ENCODE assay signal across 8 cellular contexts in the genomic region with DNA sequence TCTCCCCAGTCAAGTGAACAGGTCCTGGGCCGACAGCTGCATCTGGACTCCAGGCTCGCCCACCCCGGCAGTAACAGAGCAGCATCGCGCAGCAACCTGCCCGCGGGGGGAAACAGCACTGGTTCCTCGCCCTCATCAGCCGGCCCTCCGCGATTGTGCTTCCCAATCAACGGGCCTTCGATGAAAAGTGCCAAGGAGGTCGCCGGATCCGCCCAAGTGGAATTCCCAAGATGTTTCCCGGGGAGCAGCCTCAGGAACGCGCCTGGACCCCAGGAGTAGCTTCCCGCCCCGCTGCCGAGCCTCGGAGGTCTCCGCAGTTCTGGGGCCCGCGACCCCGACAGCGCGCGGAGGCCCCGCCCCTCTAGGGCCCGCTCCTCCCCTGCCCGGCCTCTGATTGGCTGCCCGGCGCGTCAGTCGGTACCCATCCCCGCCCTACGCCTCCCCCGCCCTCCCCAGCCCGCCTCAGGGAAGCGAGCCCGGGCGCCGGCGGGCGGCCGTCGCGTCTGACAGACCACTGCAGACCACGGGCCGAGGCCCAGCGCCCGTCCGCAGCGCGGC.
DNase-seq lines count a peak whose midpoint lies in the region; ATAC-seq and TF ChIP-seq lines count a peak whose summit lies in the region.

A gene (plus strand): TSS at position 460 of the 558 bp plus-strand sequence. CDS start 103 bp downstream, outside the sequence.

- TF ChIP-seq CTCF in 22Rv1 (IDR thresholded peaks at IDR 0.05) (no peak), VCaP (conservative IDR thresholded peaks at IDR 0.05) (no peak)

- DNase-seq in NCI-H2171 (lab: John Stamatoyannopoulos, UW) (peak; percentile 93), T47D (ENCODE audit: low read depth in 1 of 2, low spot score in 1 of 2) (peak; percentile 80 to 82), inferior parietal cortex (ENCODE audit: extremely low spot score) (peak; percentile 47)
- DNase-seq in stimulated activated CD4-positive, alpha-beta T cell treated with anti-CD3 and anti-CD28 coated beads, Interleukin-12 subunit alpha, Interleukin-12 subunit beta, amount 100 ng/mL, for 24 hours (ENCODE audit: low read depth in 2 of 2) = peak; percentile 71 to 81

- in situ Hi-C loops in T47D (cut with HindIII; ENCODE audit: low pct_unique_long_range_greater_than_20kb, low sequenced_read_pairs) = no loop called here

- ATAC-seq in GM18519 (IDR thresholded peaks at IDR 0.05; ENCODE audit: low FRiP score, unreplicated experiment) = peak; percentile 92
- peak; percentile 73 for ATAC-seq in HG03060 (IDR thresholded peaks at IDR 0.05; ENCODE audit: low read depth, unreplicated experiment)

- peak within 1 kb of the TSS; percentile 49 for H3K27ac ChIP-seq in 22Rv1
- peak within 1 kb of the TSS; percentile 81 for H3K27ac ChIP-seq in VCaP

Comparison
In these comparisons a context has a peak if more than half of its experiments do, and no peak if none do; other contexts are left out.
1. Peak in every context shown above with its lines: DNase-seq, ATAC-seq and H3K27ac ChIP-seq.